ENCODE assay signal across 1 cellular context in the genomic region with DNA sequence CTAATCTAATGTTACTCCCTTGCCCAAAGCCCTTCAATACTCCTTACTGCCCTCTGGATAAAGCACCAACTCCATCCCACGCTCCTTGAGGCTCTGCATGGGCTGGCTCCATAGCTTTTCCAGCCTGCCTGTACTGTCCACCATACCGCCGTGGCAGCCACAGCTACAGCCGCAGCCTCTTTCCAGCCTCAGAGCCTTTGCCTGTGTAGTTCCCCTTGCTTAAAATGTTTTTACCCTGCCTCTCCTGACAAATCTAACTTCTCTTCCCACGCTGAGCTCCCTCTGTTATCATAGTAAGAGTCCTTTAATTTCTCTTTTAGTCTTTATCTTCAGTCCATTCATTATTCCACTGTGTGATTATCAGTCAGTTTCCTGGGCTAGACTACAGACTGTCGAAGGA.
TF ChIP-seq lines count a peak whose summit lies in the region.

No MANE protein-coding gene starts in this region.

TF ChIP-seq in K562, 482 proteins besides CTCF, POLR2A, EP300 and RAD21:
- TF ChIP-seq EZH2 (IDR thresholded peaks at IDR 0.05; ENCODE audit: borderline replicate concordance, low read depth, low read length) (no peak), MYNN (IDR thresholded peaks at IDR 0.05) (peak; percentile 90; the same call in 1 of the 2 replicates), MYNN (CRISPR knock-in tag; IDR thresholded peaks at IDR 0.05) (no peak), NR2C1 (IDR thresholded peaks at IDR 0.05) (no peak), NR2C1 (tag; IDR thresholded peaks at IDR 0.05) (no peak), MYC (IDR thresholded peaks at IDR 0.05; ENCODE audit: low read depth, low read length) (no peak), MYC (CRISPR knock-in tag; IDR thresholded peaks at IDR 0.05; ENCODE audit: borderline replicate concordance, low read depth) (no peak)
- TF ChIP-seq, protein P1, sequence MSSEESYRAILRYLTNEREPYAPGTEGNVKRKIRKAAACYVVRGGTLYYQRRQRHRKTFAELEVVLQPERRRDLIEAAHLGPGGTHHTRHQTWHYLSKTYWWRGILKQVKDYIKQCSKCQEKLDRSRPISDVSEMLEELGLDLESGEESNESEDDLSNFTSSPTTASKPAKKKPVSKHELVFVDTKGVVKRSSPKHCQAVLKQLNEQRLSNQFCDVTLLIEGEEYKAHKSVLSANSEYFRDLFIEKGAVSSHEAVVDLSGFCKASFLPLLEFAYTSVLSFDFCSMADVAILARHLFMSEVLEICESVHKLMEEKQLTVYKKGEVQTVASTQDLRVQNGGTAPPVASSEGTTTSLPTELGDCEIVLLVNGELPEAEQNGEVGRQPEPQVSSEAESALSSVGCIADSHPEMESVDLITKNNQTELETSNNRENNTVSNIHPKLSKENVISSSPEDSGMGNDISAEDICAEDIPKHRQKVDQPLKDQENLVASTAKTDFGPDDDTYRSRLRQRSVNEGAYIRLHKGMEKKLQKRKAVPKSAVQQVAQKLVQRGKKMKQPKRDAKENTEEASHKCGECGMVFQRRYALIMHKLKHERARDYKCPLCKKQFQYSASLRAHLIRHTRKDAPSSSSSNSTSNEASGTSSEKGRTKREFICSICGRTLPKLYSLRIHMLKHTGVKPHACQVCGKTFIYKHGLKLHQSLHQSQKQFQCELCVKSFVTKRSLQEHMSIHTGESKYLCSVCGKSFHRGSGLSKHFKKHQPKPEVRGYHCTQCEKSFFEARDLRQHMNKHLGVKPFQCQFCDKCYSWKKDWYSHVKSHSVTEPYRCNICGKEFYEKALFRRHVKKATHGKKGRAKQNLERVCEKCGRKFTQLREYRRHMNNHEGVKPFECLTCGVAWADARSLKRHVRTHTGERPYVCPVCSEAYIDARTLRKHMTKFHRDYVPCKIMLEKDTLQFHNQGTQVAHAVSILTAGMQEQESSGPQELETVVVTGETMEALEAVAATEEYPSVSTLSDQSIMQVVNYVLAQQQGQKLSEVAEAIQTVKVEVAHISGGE (CRISPR knock-in tag; IDR thresholded peaks at IDR 0.05), result peak in 1 of 3 experiments; percentile 60; a peak in 2 of 6 replicates
- TF ChIP-seq, protein P2, sequence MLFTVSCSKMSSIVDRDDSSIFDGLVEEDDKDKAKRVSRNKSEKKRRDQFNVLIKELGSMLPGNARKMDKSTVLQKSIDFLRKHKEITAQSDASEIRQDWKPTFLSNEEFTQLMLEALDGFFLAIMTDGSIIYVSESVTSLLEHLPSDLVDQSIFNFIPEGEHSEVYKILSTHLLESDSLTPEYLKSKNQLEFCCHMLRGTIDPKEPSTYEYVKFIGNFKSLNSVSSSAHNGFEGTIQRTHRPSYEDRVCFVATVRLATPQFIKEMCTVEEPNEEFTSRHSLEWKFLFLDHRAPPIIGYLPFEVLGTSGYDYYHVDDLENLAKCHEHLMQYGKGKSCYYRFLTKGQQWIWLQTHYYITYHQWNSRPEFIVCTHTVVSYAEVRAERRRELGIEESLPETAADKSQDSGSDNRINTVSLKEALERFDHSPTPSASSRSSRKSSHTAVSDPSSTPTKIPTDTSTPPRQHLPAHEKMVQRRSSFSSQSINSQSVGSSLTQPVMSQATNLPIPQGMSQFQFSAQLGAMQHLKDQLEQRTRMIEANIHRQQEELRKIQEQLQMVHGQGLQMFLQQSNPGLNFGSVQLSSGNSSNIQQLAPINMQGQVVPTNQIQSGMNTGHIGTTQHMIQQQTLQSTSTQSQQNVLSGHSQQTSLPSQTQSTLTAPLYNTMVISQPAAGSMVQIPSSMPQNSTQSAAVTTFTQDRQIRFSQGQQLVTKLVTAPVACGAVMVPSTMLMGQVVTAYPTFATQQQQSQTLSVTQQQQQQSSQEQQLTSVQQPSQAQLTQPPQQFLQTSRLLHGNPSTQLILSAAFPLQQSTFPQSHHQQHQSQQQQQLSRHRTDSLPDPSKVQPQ (CRISPR knock-in tag; IDR thresholded peaks at IDR 0.05; ENCODE audit: borderline replicate concordance), result no peak
